In the genomic region with DNA sequence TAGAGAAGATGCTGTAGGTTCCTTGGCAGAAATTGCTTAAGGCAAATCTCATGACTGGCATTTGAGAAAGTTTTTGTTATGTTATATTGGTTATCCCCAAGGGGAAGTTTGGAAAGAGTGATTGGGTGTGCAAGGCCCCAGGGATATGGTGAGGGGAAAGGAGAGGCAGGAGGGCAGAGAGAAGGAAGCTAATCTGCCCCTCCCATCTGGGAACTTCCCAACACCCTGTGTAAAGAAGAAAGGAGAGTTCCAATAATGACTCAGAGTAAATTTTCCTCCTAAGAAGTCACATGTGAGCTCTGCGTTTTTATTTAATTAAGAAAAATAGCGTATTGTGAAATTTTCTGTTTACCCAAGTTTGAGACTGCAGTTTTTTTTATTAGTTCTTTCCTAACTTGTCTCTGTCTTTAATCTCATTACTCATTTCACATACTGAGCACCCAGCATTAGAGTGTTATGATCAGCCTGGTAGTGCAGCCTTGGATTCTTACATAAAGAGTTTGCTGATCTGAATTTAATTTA, we compare ENCODE assay signal across 8 cellular contexts. TPM values are rescaled to one million over a fixed set of nuclear protein-coding genes. Genes with fewer than 3 reads are reported as not detected.
DNase-seq lines count a peak whose midpoint lies in the region; ATAC-seq, FAIRE-seq and TF ChIP-seq lines count a peak whose summit lies in the region.

No MANE protein-coding gene starts in this region.

- H3K79me2 ChIP-seq in GM12878 (ENCODE audit: control insufficient read depth, insufficient read depth, low read length): peaks cover 16% of the 10 kb centered on the region

- TF ChIP-seq CTCF in AG04449 (IDR thresholded peaks at IDR 0.05; ENCODE audit: insufficient read depth, low read length, missing control alignments) (no peak), HFF-Myc (IDR thresholded peaks at IDR 0.05; ENCODE audit: low read depth, low read length, missing control alignments) (no peak), GM12878 (IDR thresholded peaks at IDR 0.05 in 2 of 3, conservative IDR thresholded peaks at IDR 0.05 in 1 of 3; ENCODE audit: control insufficient read depth in 2 of 3, extremely low read depth in 1 of 3, insufficient read depth in 1 of 3, low read depth in 3 of 3, low read length in 3 of 3) (no peak), lower lobe of right lung (IDR thresholded peaks at IDR 0.05) (no peak)

- TF ChIP-seq EP300 in GM12878 (IDR thresholded peaks at IDR 0.05; ENCODE audit: borderline replicate concordance in 1 of 2, control insufficient read depth in 1 of 2, low read depth in 2 of 2, low read length in 2 of 2): peak in 1 of 2 experiments; percentile 38; a peak in 1 of 4 replicates

- WGBS in GM12878 (ENCODE audit: insufficient coverage, insufficient replicate concordance, low lambda C conversion rate, missing lambda C conversion rate): 0% methylated on average over 2 of the region's 2 CpGs

- H3K4me1 ChIP-seq in GM12878 (ENCODE audit: control insufficient read depth, insufficient read depth, low read length) (peaks cover 19% of the 10 kb centered on the region), lower lobe of right lung (peaks cover 8% of the 10 kb centered on the region)

- POLR2A ChIA-PET in AG04449 (lab: Yijun Ruan, JAX): no interaction called here
- POLR2A ChIA-PET in GM12878 (lab: Charles Lee): interaction anchor here (0.9 to 1.4 kb wide), 3 partner anchors 8 to 106 kb away, joined by 3 to 6 read pairs (median 3); no protein-coding TSS in a partner anchor

- in situ Hi-C loops in GM12878 (cut with MboI): no loop called here

- ATAC-seq in GM12878: peak; percentile 37
- peak; percentile 96 to 97 for ATAC-seq in lower lobe of right lung
- no peak for ATAC-seq in GM21423 (IDR thresholded peaks at IDR 0.05; ENCODE audit: unreplicated experiment)

- SMC1A ChIA-PET in GM12878 (lab: Charles Lee; ENCODE audit: uncharacterized antibody, unreplicated experiment): interaction anchor here (1.0 to 2.3 kb wide), 11 partner anchors 15 to 191 kb away, joined by 3 to 13 read pairs (median 6); no protein-coding TSS in a partner anchor

- H3K9me3 ChIP-seq in GM12878 (replicated peaks; ENCODE audit: control insufficient read depth, insufficient read depth, low read length) (no peaks in the 10 kb centered on the region; the same call in 2 of the 3 replicates), lower lobe of right lung (no peaks in the 10 kb centered on the region)

- H3K27me3 ChIP-seq in GM12878 (replicated peaks in 1 of 2; ENCODE audit: control insufficient read depth in 2 of 2, insufficient read depth in 2 of 2, low read length in 1 of 2): no peaks in the 10 kb centered on the region
- no peaks in the 10 kb centered on the region for H3K27me3 ChIP-seq in lower lobe of right lung (ENCODE audit: low read depth)

- DNase-seq in AG04449 (ENCODE audit: low read depth, low spot score) (peak; percentile 67), HFF-Myc (ENCODE audit: extremely low read depth, low read depth) (peak; percentile 22), GM12878 (ENCODE audit: low read depth, low spot score) (no peak), lower lobe of right lung (peak; percentile 53), DMS79 (lab: John Stamatoyannopoulos, UW) (no peak), NCI-H526 treated with DMSO at 0.1 percent for 48 hours (lab: John Stamatoyannopoulos, UW) (no peak), Ammon's horn (ENCODE audit: low spot score) (no peak)

- H3K4me2 ChIP-seq in GM12878 (ENCODE audit: control insufficient read depth, insufficient read depth): peak overlapping the region; percentile 21

- H3K27ac ChIP-seq in GM12878 (ENCODE audit: control insufficient read depth, insufficient read depth) (peak overlapping the region; percentile 64), lower lobe of right lung (peak overlapping the region; percentile 75)

- H3K9ac ChIP-seq in GM12878 (ENCODE audit: control insufficient read depth, insufficient read depth, low read length): 0 out of 2 replicates have a peak overlapping the region, but pooled peaks have one; percentile 26

- no peak overlapping the region for H3K4me3 ChIP-seq in AG04449 (ENCODE audit: low read depth, low read length)
- no peak overlapping the region for H3K4me3 ChIP-seq in HFF-Myc (replicated peaks; ENCODE audit: low read depth, low read length)
- no peak overlapping the region for H3K4me3 ChIP-seq in GM12878
- no peak overlapping the region for H3K4me3 ChIP-seq in lower lobe of right lung

- no peak for TF ChIP-seq RAD21 in GM12878 (IDR thresholded peaks at IDR 0.05; ENCODE audit: insufficient read depth, low read depth, low read length)

- CTCF ChIA-PET in AG04449 (lab: Yijun Ruan, JAX): no interaction called here
- CTCF ChIA-PET in GM12878 (lab: Yijun Ruan, JAX): interaction anchor here (1.1 to 5.5 kb wide), 8 partner anchors 7 to 114 kb away, joined by 3 to 48 read pairs (median 10); no protein-coding TSS in a partner anchor

- intact Hi-C loops in GM12878 (cut with micrococcal nuclease; ENCODE audit: unreplicated experiment): loop anchor here (2.0 kb wide), 1 partner anchor 192 kb away; no protein-coding TSS in a partner anchor
- intact Hi-C loops in lower lobe of right lung (cut with DNase I): no loop called here

- H2AFZ ChIP-seq in GM12878 (ENCODE audit: control insufficient read depth, low read depth, low read length): peak overlapping the region; percentile 3

- no peaks in the 10 kb centered on the region for H4K20me1 ChIP-seq in GM12878 (ENCODE audit: control insufficient read depth, insufficient read depth)

- FAIRE-seq in GM12878 (lab: Jason Lieb, UNC): no peak

- no peak for TF ChIP-seq POLR2A in GM12878 (IDR thresholded peaks at IDR 0.05; ENCODE audit: low read depth, low read length)

- H3K36me3 ChIP-seq in GM12878 (ENCODE audit: control insufficient read depth in 2 of 2, insufficient read depth in 2 of 2, low read length in 1 of 2) (no peaks in the 10 kb centered on the region), lower lobe of right lung (no peaks in the 10 kb centered on the region)

- BruUV-seq in GM12878 (replicated peaks; lab: Mats Ljungman, UMichigan): no TSS peak

- RAD21 ChIA-PET in GM12878 (lab: Charles Lee; ENCODE audit: unreplicated experiment): interaction anchor here (0.7 to 4.2 kb wide), 7 partner anchors 8 to 132 kb away, joined by 4 to 48 read pairs (median 5); no protein-coding TSS in a partner anchor

TF ChIP-seq in GM12878, 131 proteins besides CTCF, POLR2A, EP300 and RAD21 (continues in another document):
- TF ChIP-seq, protein P1, sequence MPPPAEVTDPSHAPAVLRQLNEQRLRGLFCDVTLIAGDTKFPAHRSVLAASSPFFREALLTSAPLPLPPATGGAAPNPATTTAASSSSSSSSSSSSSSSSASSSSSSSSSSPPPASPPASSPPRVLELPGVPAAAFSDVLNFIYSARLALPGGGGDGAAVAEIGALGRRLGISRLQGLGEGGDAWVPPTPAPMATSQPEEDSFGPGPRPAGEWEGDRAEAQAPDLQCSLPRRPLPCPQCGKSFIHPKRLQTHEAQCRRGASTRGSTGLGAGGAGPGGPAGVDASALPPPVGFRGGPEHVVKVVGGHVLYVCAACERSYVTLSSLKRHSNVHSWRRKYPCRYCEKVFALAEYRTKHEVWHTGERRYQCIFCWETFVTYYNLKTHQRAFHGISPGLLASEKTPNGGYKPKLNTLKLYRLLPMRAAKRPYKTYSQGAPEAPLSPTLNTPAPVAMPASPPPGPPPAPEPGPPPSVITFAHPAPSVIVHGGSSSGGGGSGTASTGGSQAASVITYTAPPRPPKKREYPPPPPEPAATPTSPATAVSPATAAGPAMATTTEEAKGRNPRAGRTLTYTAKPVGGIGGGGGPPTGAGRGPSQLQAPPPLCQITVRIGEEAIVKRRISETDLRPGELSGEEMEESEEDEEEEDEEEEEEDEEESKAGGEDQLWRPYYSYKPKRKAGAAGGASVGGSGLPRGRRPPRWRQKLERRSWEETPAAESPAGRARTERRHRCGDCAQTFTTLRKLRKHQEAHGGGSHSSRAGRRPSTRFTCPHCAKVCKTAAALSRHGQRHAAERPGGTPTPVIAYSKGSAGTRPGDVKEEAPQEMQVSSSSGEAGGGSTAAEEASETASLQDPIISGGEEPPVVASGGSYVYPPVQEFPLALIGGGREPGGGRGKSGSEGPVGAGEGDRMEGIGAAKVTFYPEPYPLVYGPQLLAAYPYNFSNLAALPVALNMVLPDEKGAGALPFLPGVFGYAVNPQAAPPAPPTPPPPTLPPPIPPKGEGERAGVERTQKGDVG (CRISPR knock-in tag; IDR thresholded peaks at IDR 0.05): no peak
- no peak for TF ChIP-seq IRF4 (IDR thresholded peaks at IDR 0.05; ENCODE audit: low read depth, low read length)
- TF ChIP-seq, protein P2, sequence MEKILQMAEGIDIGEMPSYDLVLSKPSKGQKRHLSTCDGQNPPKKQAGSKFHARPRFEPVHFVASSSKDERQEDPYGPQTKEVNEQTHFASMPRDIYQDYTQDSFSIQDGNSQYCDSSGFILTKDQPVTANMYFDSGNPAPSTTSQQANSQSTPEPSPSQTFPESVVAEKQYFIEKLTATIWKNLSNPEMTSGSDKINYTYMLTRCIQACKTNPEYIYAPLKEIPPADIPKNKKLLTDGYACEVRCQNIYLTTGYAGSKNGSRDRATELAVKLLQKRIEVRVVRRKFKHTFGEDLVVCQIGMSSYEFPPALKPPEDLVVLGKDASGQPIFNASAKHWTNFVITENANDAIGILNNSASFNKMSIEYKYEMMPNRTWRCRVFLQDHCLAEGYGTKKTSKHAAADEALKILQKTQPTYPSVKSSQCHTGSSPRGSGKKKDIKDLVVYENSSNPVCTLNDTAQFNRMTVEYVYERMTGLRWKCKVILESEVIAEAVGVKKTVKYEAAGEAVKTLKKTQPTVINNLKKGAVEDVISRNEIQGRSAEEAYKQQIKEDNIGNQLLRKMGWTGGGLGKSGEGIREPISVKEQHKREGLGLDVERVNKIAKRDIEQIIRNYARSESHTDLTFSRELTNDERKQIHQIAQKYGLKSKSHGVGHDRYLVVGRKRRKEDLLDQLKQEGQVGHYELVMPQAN (conservative IDR thresholded peaks at IDR 0.05): no peak

RNA-seq across cellular contexts. Expression of a gene that starts 3.1 kb away (rescaled TPM):
- total RNA-seq in GM12878 (2013; cell fraction: nucleolus; rRNA removed): 87.8 and 98.2 TPM in 2 replicates
- 34.8 and 45.1 TPM in 2 replicates for total RNA-seq in GM12878 (2014; rRNA removed)
- total RNA-seq in GM12878 (2014; rRNA removed; fragmentation: Illumina TruSeq; extraction: Trizol): 56.2 and 57.0 TPM in 2 replicates
- total RNA-seq in GM12878 (2021): 36.8 and 38.6 TPM in 2 replicates
- 23.3 TPM for polyA plus RNA-seq in GM12878 (2011; ENCODE audit: low read depth)
- 39.9 and 55.5 TPM in 2 replicates for polyA plus RNA-seq in GM12878 (2011; rRNA removed)
- 17.1 and 20.3 TPM in 2 replicates for polyA plus RNA-seq in GM12878 (2011; cell fraction: cytosol; rRNA removed)
- polyA plus RNA-seq in GM12878 (2011; cell fraction: nucleus; rRNA removed): 15.4 and 16.4 TPM in 2 replicates
- polyA plus RNA-seq in GM12878 (2012): 23.7 and 28.4 TPM in 2 replicates
- polyA plus RNA-seq in GM12878 (2014; fragmentation: Illumina TruSeq; extraction: Trizol): 48.8 and 66.6 TPM in 2 replicates
- polyA plus RNA-seq in GM12878 (2014; fragmentation: Nextera tagmentation; extraction: Ambion mirVana): 100 to 1,000 TPM in 1 of 2 experiments, 10 to 100 TPM in 1; 65.0 to 101 TPM
- polyA plus RNA-seq in GM12878 (2014; rRNA removed): 24.7 and 31.3 TPM in 2 replicates
- 10 to 100 TPM; 31.3 to 33.8 TPM for polyA plus RNA-seq in GM12878 (2016; fragmentation: Nextera tagmentation; extraction: Ambion mirVana)
- 19.8 and 39.5 TPM in 2 replicates for polyA minus RNA-seq in GM12878 (2011; rRNA and poly(A)+ RNA removed)
- polyA minus RNA-seq in GM12878 (2011; cell fraction: cytosol; rRNA and poly(A)+ RNA removed): 12.6 and 16.5 TPM in 2 replicates
- polyA minus RNA-seq in GM12878 (2011; cell fraction: nucleus; rRNA and poly(A)+ RNA removed): 34.2 and 46.5 TPM in 2 replicates
- 30.6 TPM for total RNA-seq in lower lobe of right lung

Comparison
In these comparisons a context has a peak if more than half of its experiments do, and no peak if none do; other contexts are left out.
1. DNase-seq: peak in AG04449 (single experiment), HFF-Myc (single experiment) and lower lobe of right lung (single experiment); none in GM12878 (single experiment), DMS79 (single experiment), NCI-H526 treated with DMSO at 0.1 percent for 48 hours (single experiment) and Ammon's horn (single experiment).